Comparison of ENCODE assay signal across 8 cellular contexts in genomic region chr3:184748219-184749135, GRCh38. TPM values are rescaled to one million over a fixed set of nuclear protein-coding genes. Genes with fewer than 3 reads are reported as not detected.
DNase-seq lines count a peak whose midpoint lies in the region; ATAC-seq and TF ChIP-seq lines count a peak whose summit lies in the region.

No MANE protein-coding gene starts in this region.

- ATAC-seq in GM19438 (IDR thresholded peaks at IDR 0.05; ENCODE audit: low read depth, unreplicated experiment) (peak; percentile 70), GM18909 (IDR thresholded peaks at IDR 0.05; ENCODE audit: poor library complexity, unreplicated experiment) (no peak), HG02798 (IDR thresholded peaks at IDR 0.05; ENCODE audit: poor library complexity, unreplicated experiment) (no peak)

- TF ChIP-seq CTCF in choroid plexus epithelial cell (conservative IDR thresholded peaks at IDR 0.05; ENCODE audit: low read depth, low read length): peak; percentile 54

- DNase-seq in COLO668 (lab: John Stamatoyannopoulos, UW; ENCODE audit: unreplicated experiment): peak; percentile 5
- peak; percentile 23 for DNase-seq in NCI-H2227 (lab: John Stamatoyannopoulos, UW; ENCODE audit: unreplicated experiment)
- peak; percentile 23 for DNase-seq in choroid plexus epithelial cell (ENCODE audit: low read depth)
- DNase-seq in posterior vena cava (ENCODE audit: low spot score): peak; percentile 66
- DNase-seq in stimulated activated CD4-positive, alpha-beta T cell treated with anti-CD3 and anti-CD28 coated beads, Interleukin-1b, Interleukin-23, amount 100 ng/mL, for 48 hours: no peak

- no peak overlapping the region for H3K4me3 ChIP-seq in choroid plexus epithelial cell (ENCODE audit: low read depth, low read length)

- intact Hi-C loops in posterior vena cava (cut with DNase I): no loop called here

RNA-seq across cellular contexts. Expression of gene MAGEF1, which starts 36.6 kb away (rescaled TPM):
- total RNA-seq in posterior vena cava: 10 to 100 TPM; 29.6 to 31.3 TPM
